In the genomic region with DNA sequence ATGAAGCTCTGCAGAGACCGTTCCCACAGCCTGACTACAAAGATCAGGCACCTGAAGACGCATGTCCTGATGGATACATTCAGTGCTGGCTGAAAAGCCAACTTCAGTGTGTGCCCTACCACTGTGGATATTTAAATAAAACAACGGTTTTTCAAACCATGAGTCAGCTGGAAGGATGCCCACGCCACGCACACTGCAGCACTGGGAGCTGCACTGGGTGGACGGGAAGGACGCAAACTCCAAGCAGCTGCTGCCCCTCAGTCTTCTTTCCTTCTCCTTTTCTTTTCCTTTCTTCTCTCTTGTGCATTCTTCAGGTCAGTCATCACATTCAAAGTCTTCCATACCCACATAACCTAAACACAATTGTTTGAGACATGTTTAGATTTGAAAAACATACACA, we compare ENCODE assay signal across 1 cellular context.
TF ChIP-seq lines count a peak whose summit lies in the region.

No MANE protein-coding gene starts in this region.

TF ChIP-seq in K562, 482 proteins besides CTCF, POLR2A, EP300 and RAD21 (continued from another document):
- TF ChIP-seq PHF21A (IDR thresholded peaks at IDR 0.05; ENCODE audit: borderline replicate concordance, low read depth), result no peak
- TF ChIP-seq IRF1 (CRISPR knock-in tag; IDR thresholded peaks at IDR 0.05; ENCODE audit: borderline replicate concordance), result no peak
- TF ChIP-seq JUN (IDR thresholded peaks at IDR 0.05; ENCODE audit: borderline replicate concordance, low read depth, low read length), result no peak
- no peak for TF ChIP-seq JUN (CRISPR knock-in tag; IDR thresholded peaks at IDR 0.05; ENCODE audit: borderline replicate concordance)
- TF ChIP-seq ETS2 (tag; IDR thresholded peaks at IDR 0.05; ENCODE audit: borderline replicate concordance, poor library complexity, severe bottlenecking), result no peak
- TF ChIP-seq BACH1 (tag; IDR thresholded peaks at IDR 0.05), result no peak
- TF ChIP-seq, protein P1, sequence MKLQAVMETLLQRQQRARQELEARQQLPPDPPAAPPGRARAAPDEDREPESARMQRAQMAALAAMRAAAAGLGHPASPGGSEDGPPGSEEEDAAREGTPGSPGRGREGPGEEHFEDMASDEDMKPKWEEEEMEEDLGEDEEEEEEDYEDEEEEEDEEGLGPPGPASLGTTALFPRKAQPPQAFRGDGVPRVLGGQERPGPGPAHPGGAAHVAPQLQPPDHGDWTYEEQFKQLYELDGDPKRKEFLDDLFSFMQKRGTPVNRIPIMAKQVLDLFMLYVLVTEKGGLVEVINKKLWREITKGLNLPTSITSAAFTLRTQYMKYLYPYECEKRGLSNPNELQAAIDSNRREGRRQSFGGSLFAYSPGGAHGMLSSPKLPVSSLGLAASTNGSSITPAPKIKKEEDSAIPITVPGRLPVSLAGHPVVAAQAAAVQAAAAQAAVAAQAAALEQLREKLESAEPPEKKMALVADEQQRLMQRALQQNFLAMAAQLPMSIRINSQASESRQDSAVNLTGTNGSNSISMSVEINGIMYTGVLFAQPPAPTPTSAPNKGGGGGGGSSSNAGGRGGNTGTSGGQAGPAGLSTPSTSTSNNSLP (IDR thresholded peaks at IDR 0.05; ENCODE audit: borderline replicate concordance, low read depth, low read length), result no peak
- TF ChIP-seq ZNF408 (CRISPR knock-in tag; IDR thresholded peaks at IDR 0.05; ENCODE audit: low read depth), result no peak
- TF ChIP-seq SIX5 (IDR thresholded peaks at IDR 0.05; ENCODE audit: borderline replicate concordance in 1 of 2, insufficient read depth in 1 of 2, low read depth in 1 of 2, low read length in 2 of 2), result no peak
- TF ChIP-seq, protein P2, sequence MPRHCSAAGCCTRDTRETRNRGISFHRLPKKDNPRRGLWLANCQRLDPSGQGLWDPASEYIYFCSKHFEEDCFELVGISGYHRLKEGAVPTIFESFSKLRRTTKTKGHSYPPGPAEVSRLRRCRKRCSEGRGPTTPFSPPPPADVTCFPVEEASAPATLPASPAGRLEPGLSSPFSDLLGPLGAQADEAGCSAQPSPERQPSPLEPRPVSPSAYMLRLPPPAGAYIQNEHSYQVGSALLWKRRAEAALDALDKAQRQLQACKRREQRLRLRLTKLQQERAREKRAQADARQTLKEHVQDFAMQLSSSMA (CRISPR knock-in tag; IDR thresholded peaks at IDR 0.05), result no peak
- TF ChIP-seq POLR2H (tag; IDR thresholded peaks at IDR 0.05; ENCODE audit: low read depth), result no peak
- TF ChIP-seq, protein P3, sequence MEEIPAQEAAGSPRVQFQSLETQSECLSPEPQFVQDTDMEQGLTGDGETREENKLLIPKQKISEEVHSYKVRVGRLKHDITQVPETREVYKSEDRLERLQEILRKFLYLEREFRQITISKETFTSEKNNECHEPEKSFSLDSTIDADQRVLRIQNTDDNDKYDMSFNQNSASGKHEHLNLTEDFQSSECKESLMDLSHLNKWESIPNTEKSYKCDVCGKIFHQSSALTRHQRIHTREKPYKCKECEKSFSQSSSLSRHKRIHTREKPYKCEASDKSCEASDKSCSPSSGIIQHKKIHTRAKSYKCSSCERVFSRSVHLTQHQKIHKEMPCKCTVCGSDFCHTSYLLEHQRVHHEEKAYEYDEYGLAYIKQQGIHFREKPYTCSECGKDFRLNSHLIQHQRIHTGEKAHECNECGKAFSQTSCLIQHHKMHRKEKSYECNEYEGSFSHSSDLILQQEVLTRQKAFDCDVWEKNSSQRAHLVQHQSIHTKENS (CRISPR knock-in tag; IDR thresholded peaks at IDR 0.05), result no peak
- no peak for TF ChIP-seq PRMT5 (CRISPR knock-in tag; IDR thresholded peaks at IDR 0.05)
